Comparison of ENCODE assay signal across 20 cellular contexts in genomic region chr14:24629521-24629920, GRCh38. TPM values are rescaled to one million over a fixed set of nuclear protein-coding genes. Genes with fewer than 3 reads are reported as not detected.
DNase-seq lines count a peak whose midpoint lies in the region; ATAC-seq and TF ChIP-seq lines count a peak whose summit lies in the region.
"Had no signal": no experiment of that assay in that cellular context is flagged by ENCODE, and none has a peak within 500 bp of the region (broad histone marks: within the 10 kb centered on the region; RNA-seq: fewer than 3 reads in every experiment).

No MANE protein-coding gene starts in this region.

- CTCF ChIA-PET in activated CD4-positive, alpha-beta T cell treated with anti-CD3 and anti-CD28 coated beads for 36 hours (lab: Charles Lee) = no interaction called here
- CTCF ChIA-PET in activated CD4-positive, alpha-beta memory T cell treated with anti-CD3 and anti-CD28 coated beads for 36 hours (lab: Charles Lee) = no interaction called here

- no peak for TF ChIP-seq CTCF in omental fat pad (IDR thresholded peaks at IDR 0.05)

- H3K4me1 Mint-ChIP-seq in activated CD4-positive, alpha-beta T cell treated with anti-CD3 and anti-CD28 coated beads for 36 hours = peaks cover 12% of the 10 kb centered on the region
- peaks cover 9% of the 10 kb centered on the region for H3K4me1 Mint-ChIP-seq in activated CD4-positive, alpha-beta memory T cell treated with anti-CD3 and anti-CD28 coated beads for 36 hours (ENCODE audit: low read depth)
- peaks cover 48% of the 10 kb centered on the region for H3K4me1 Mint-ChIP-seq in activated T-helper 2 cell treated with anti-CD3 and anti-CD28 coated beads, Interferon-gamma antibody, Interleukin-2, Interleukin-4, amounts not matched to agents 10 μg/mL and 5 μg/mL and 100 μg/mL, durations not matched to agents 14 hours and 24 hours and 36 hours (ENCODE audit: low read depth)
- peaks cover 70 to 73% of the 10 kb centered on the region in 2 donors for H3K4me1 Mint-ChIP-seq in natural killer cell treated with Interleukin-12 subunit alpha and Interleukin-12 subunit beta and Interleukin-15 and Interleukin-18, amount 100 ng/mL, for 72 hours (ENCODE audit: low read depth in 2 of 2)
- H3K4me1 Mint-ChIP-seq: B cell had no signal

- H3K27me3 Mint-ChIP-seq in activated CD4-positive, alpha-beta T cell treated with anti-CD3 and anti-CD28 coated beads for 36 hours = no peaks in the 10 kb centered on the region
- H3K27me3 Mint-ChIP-seq in activated CD4-positive, alpha-beta memory T cell treated with anti-CD3 and anti-CD28 coated beads for 36 hours = peaks cover 1% of the 10 kb centered on the region
- H3K27me3 Mint-ChIP-seq in activated T-helper 2 cell treated with anti-CD3 and anti-CD28 coated beads, Interferon-gamma antibody, Interleukin-2, Interleukin-4, amounts not matched to agents 10 μg/mL and 5 μg/mL and 100 μg/mL, durations not matched to agents 14 hours and 24 hours and 36 hours (ENCODE audit: low read depth) = no peaks in the 10 kb centered on the region
- H3K27me3 Mint-ChIP-seq in natural killer cell treated with Interleukin-12 subunit alpha and Interleukin-12 subunit beta and Interleukin-15 and Interleukin-18, amount 100 ng/mL, for 72 hours = no peaks in the 10 kb centered on the region

- H3K9me3 Mint-ChIP-seq in activated CD4-positive, alpha-beta T cell treated with anti-CD3 and anti-CD28 coated beads for 36 hours (ENCODE audit: low read depth) = no peaks in the 10 kb centered on the region
- H3K9me3 Mint-ChIP-seq in activated CD4-positive, alpha-beta memory T cell treated with anti-CD3 and anti-CD28 coated beads for 36 hours = no peaks in the 10 kb centered on the region
- H3K9me3 Mint-ChIP-seq in activated T-helper 2 cell treated with anti-CD3 and anti-CD28 coated beads, Interferon-gamma antibody, Interleukin-2, Interleukin-4, amounts not matched to agents 10 μg/mL and 5 μg/mL and 100 μg/mL, durations not matched to agents 14 hours and 24 hours and 36 hours = no peaks in the 10 kb centered on the region
- H3K9me3 Mint-ChIP-seq in natural killer cell treated with Interleukin-12 subunit alpha and Interleukin-12 subunit beta and Interleukin-15 and Interleukin-18, amount 100 ng/mL, for 72 hours = no peaks in the 10 kb centered on the region

- DNase-seq in activated CD4-positive, alpha-beta T cell treated with anti-CD3 and anti-CD28 coated beads for 36 hours = no peak
- DNase-seq in activated CD4-positive, alpha-beta T cell treated with anti-CD3 and anti-CD28 coated beads, Interleukin-2, amount 50 U/mL, for 4 hours = no peak
- DNase-seq in activated CD4-positive, alpha-beta memory T cell treated with anti-CD3 and anti-CD28 coated beads for 36 hours = no peak
- DNase-seq in activated T-helper 2 cell treated with anti-CD3 and anti-CD28 coated beads, Interferon-gamma antibody, Interleukin-2, Interleukin-4, amounts not matched to agents 10 μg/mL and 5 μg/mL and 100 μg/mL, durations not matched to agents 14 hours and 24 hours and 36 hours (ENCODE audit: low spot score) = no peak
- no peak for DNase-seq in natural killer cell treated with Interleukin-12 subunit alpha and Interleukin-12 subunit beta and Interleukin-15 and Interleukin-18, amount 100 ng/mL, for 72 hours (ENCODE audit: low spot score)
- DNase-seq in omental fat pad (ENCODE audit: low spot score) = no peak
- DNase-seq: Caco-2, GDM1, H7, NCI-H1417, NCI-H187, NCI-H2107, NCI-H510A, NCI-H774 had no signal

- peak overlapping the region; percentile 48 for H3K27ac Mint-ChIP-seq in activated CD4-positive, alpha-beta T cell treated with anti-CD3 and anti-CD28 coated beads for 36 hours
- H3K27ac Mint-ChIP-seq in activated CD4-positive, alpha-beta memory T cell treated with anti-CD3 and anti-CD28 coated beads for 36 hours = peak overlapping the region; percentile 43
- peak overlapping the region; percentile 93 for H3K27ac Mint-ChIP-seq in activated T-helper 2 cell treated with anti-CD3 and anti-CD28 coated beads, Interferon-gamma antibody, Interleukin-2, Interleukin-4, amounts not matched to agents 10 μg/mL and 5 μg/mL and 100 μg/mL, durations not matched to agents 14 hours and 24 hours and 36 hours
- peak overlapping the region; percentile 99 to 100 for H3K27ac Mint-ChIP-seq in natural killer cell treated with Interleukin-12 subunit alpha and Interleukin-12 subunit beta and Interleukin-15 and Interleukin-18, amount 100 ng/mL, for 72 hours
- H3K27ac Mint-ChIP-seq: B cell had no signal

- ATAC-seq in activated CD4-positive, alpha-beta T cell treated with anti-CD3 and anti-CD28 coated beads for 36 hours = no peak
- ATAC-seq in natural killer cell treated with Interleukin-12 subunit alpha and Interleukin-12 subunit beta and Interleukin-15 and Interleukin-18, amount 100 ng/mL, for 72 hours = no peak
- ATAC-seq in HG03354 (IDR thresholded peaks at IDR 0.05; ENCODE audit: poor library complexity, severe bottlenecking, unreplicated experiment) (no peak), omental fat pad (ENCODE audit: low FRiP score) (no peak)

- POLR2A ChIA-PET in activated CD4-positive, alpha-beta T cell treated with anti-CD3 and anti-CD28 coated beads for 36 hours (lab: Charles Lee) = interaction anchor here (0.6 kb wide), 1 partner anchor 173 kb away, joined by 5 read pairs; no protein-coding TSS in a partner anchor
- POLR2A ChIA-PET in activated CD4-positive, alpha-beta memory T cell treated with anti-CD3 and anti-CD28 coated beads for 36 hours (lab: Charles Lee) = no interaction called here

- intact Hi-C loops in activated CD4-positive, alpha-beta T cell treated with anti-CD3 and anti-CD28 coated beads for 36 hours (cut with DNase I, micrococcal nuclease) = no loop called here
- intact Hi-C loops in activated CD4-positive, alpha-beta memory T cell treated with anti-CD3 and anti-CD28 coated beads for 36 hours (cut with micrococcal nuclease) = no loop called here
- intact Hi-C loops in activated T-helper 2 cell treated with anti-CD3 and anti-CD28 coated beads, Interferon-gamma antibody, Interleukin-2, Interleukin-4, amounts not matched to agents 10 μg/mL and 5 μg/mL and 100 μg/mL, durations not matched to agents 14 hours and 24 hours and 36 hours (cut with micrococcal nuclease) = no loop called here

- peaks cover 38% of the 10 kb centered on the region for H3K36me3 Mint-ChIP-seq in activated CD4-positive, alpha-beta T cell treated with anti-CD3 and anti-CD28 coated beads for 36 hours (ENCODE audit: low read depth)
- peaks cover 26% of the 10 kb centered on the region for H3K36me3 Mint-ChIP-seq in activated CD4-positive, alpha-beta memory T cell treated with anti-CD3 and anti-CD28 coated beads for 36 hours
- peaks cover 67% of the 10 kb centered on the region for H3K36me3 Mint-ChIP-seq in activated T-helper 2 cell treated with anti-CD3 and anti-CD28 coated beads, Interferon-gamma antibody, Interleukin-2, Interleukin-4, amounts not matched to agents 10 μg/mL and 5 μg/mL and 100 μg/mL, durations not matched to agents 14 hours and 24 hours and 36 hours (ENCODE audit: low read depth)
- H3K36me3 Mint-ChIP-seq in natural killer cell treated with Interleukin-12 subunit alpha and Interleukin-12 subunit beta and Interleukin-15 and Interleukin-18, amount 100 ng/mL, for 72 hours = peaks cover 32% of the 10 kb centered on the region

- H3K4me3 Mint-ChIP-seq in activated CD4-positive, alpha-beta T cell treated with anti-CD3 and anti-CD28 coated beads for 36 hours = peak overlapping the region; percentile 78
- H3K4me3 Mint-ChIP-seq in activated CD4-positive, alpha-beta memory T cell treated with anti-CD3 and anti-CD28 coated beads for 36 hours = no peak overlapping the region
- H3K4me3 Mint-ChIP-seq in activated T-helper 2 cell treated with anti-CD3 and anti-CD28 coated beads, Interferon-gamma antibody, Interleukin-2, Interleukin-4, amounts not matched to agents 10 μg/mL and 5 μg/mL and 100 μg/mL, durations not matched to agents 14 hours and 24 hours and 36 hours (ENCODE audit: low read depth) = peak overlapping the region; percentile 95
- H3K4me3 Mint-ChIP-seq in natural killer cell treated with Interleukin-12 subunit alpha and Interleukin-12 subunit beta and Interleukin-15 and Interleukin-18, amount 100 ng/mL, for 72 hours = peak overlapping the region; percentile 98
- H3K4me3 Mint-ChIP-seq: B cell had no signal

RNA-seq across cellular contexts. Expression of gene GZMB, which starts 4.5 kb away (rescaled TPM):
- 1,000 to 10,000 TPM; 2,147 to 3,062 TPM for total RNA-seq in activated CD4-positive, alpha-beta T cell treated with anti-CD3 and anti-CD28 coated beads for 36 hours
- 1,000 to 10,000 TPM; 2,258 to 2,294 TPM for total RNA-seq in activated CD4-positive, alpha-beta memory T cell treated with anti-CD3 and anti-CD28 coated beads for 36 hours
- total RNA-seq in activated T-helper 2 cell treated with anti-CD3 and anti-CD28 coated beads, Interferon-gamma antibody, Interleukin-2, Interleukin-4, amounts not matched to agents 10 μg/mL and 5 μg/mL and 100 μg/mL, durations not matched to agents 14 hours and 24 hours and 36 hours = 4,664 and 4,741 TPM in 2 replicates
- 1,000 to 10,000 TPM; 1,173 to 2,090 TPM for total RNA-seq in natural killer cell treated with Interleukin-12 subunit alpha and Interleukin-12 subunit beta and Interleukin-15 and Interleukin-18, amount 100 ng/mL, for 72 hours
- 1 to 10 TPM; 1.2 to 8.9 (median 1.9) TPM for total RNA-seq in omental fat pad
- total RNA-seq: A172, Caco-2, Daoy, H7, HT1080, OCI-LY7 had no signal

RNA-seq across cellular contexts. Expression of gene GZMH, which starts 20.0 kb away (rescaled TPM):
- 10 to 100 TPM; 36.1 to 45.0 TPM for total RNA-seq in activated CD4-positive, alpha-beta T cell treated with anti-CD3 and anti-CD28 coated beads for 36 hours
- 10 to 100 TPM; 65.6 to 67.9 TPM for total RNA-seq in activated CD4-positive, alpha-beta memory T cell treated with anti-CD3 and anti-CD28 coated beads for 36 hours
- 12.6 and 14.0 TPM in 2 replicates for total RNA-seq in activated T-helper 2 cell treated with anti-CD3 and anti-CD28 coated beads, Interferon-gamma antibody, Interleukin-2, Interleukin-4, amounts not matched to agents 10 μg/mL and 5 μg/mL and 100 μg/mL, durations not matched to agents 14 hours and 24 hours and 36 hours
- 10 to 100 TPM; 20.8 to 37.3 TPM for total RNA-seq in natural killer cell treated with Interleukin-12 subunit alpha and Interleukin-12 subunit beta and Interleukin-15 and Interleukin-18, amount 100 ng/mL, for 72 hours
- total RNA-seq in omental fat pad = 1 to 10 TPM in 2 of 4 donors, not detected in 2; 1.4 to 2.0 TPM
- total RNA-seq: A172, B cell, Caco-2, Daoy, H7, HT1080, OCI-LY7 had no signal

RNA-seq across cellular contexts. Expression of gene CTSG, which starts 53.5 kb away (rescaled TPM):
- under 1 TPM in 1 of 2 experiments, not detected in 1; 0.35 TPM for total RNA-seq in activated CD4-positive, alpha-beta T cell treated with anti-CD3 and anti-CD28 coated beads for 36 hours
- not detected for total RNA-seq in activated CD4-positive, alpha-beta memory T cell treated with anti-CD3 and anti-CD28 coated beads for 36 hours
- total RNA-seq in activated T-helper 2 cell treated with anti-CD3 and anti-CD28 coated beads, Interferon-gamma antibody, Interleukin-2, Interleukin-4, amounts not matched to agents 10 μg/mL and 5 μg/mL and 100 μg/mL, durations not matched to agents 14 hours and 24 hours and 36 hours = not detected in 2 replicates
- not detected for total RNA-seq in natural killer cell treated with Interleukin-12 subunit alpha and Interleukin-12 subunit beta and Interleukin-15 and Interleukin-18, amount 100 ng/mL, for 72 hours
- total RNA-seq in omental fat pad = 10 to 100 TPM in 1 of 4 donors, 1 to 10 TPM in 2, under 1 TPM in 1; 0.84 to 11.5 (median 3.9) TPM
- total RNA-seq: A172, B cell, Caco-2, Daoy, HT1080, OCI-LY7 had no signal

Comparison
In these comparisons a context has a peak if more than half of its experiments do, and no peak if none do; other contexts are left out.
1. H3K27ac Mint-ChIP-seq: peak in every context shown above with its lines; median percentile 100 in natural killer cell treated with Interleukin-12 subunit alpha and Interleukin-12 subunit beta and Interleukin-15 and Interleukin-18, amount 100 ng/mL, for 72 hours; 93 in activated T-helper 2 cell treated with anti-CD3 and anti-CD28 coated beads, Interferon-gamma antibody, Interleukin-2, Interleukin-4, amounts not matched to agents 10 μg/mL and 5 μg/mL and 100 μg/mL, durations not matched to agents 14 hours and 24 hours and 36 hours; 48 in activated CD4-positive, alpha-beta T cell treated with anti-CD3 and anti-CD28 coated beads for 36 hours; 43 in activated CD4-positive, alpha-beta memory T cell treated with anti-CD3 and anti-CD28 coated beads for 36 hours.
2. RNA of gene GZMB, which starts 4.5 kb away (total RNA-seq): 4,664 to 4,741 TPM in activated T-helper 2 cell treated with anti-CD3 and anti-CD28 coated beads, Interferon-gamma antibody, Interleukin-2, Interleukin-4, amounts not matched to agents 10 μg/mL and 5 μg/mL and 100 μg/mL, durations not matched to agents 14 hours and 24 hours and 36 hours, 2,147 to 3,062 TPM in activated CD4-positive, alpha-beta T cell treated with anti-CD3 and anti-CD28 coated beads for 36 hours, 2,258 to 2,294 TPM in activated CD4-positive, alpha-beta memory T cell treated with anti-CD3 and anti-CD28 coated beads for 36 hours and 1,173 to 2,090 TPM in natural killer cell treated with Interleukin-12 subunit alpha and Interleukin-12 subunit beta and Interleukin-15 and Interleukin-18, amount 100 ng/mL, for 72 hours; 1.2 to 8.9 TPM in omental fat pad; every median in the first group is over 100 times any median in the second.